In genomic region chr15:79543097-79543496, GRCh38 we compare ENCODE assay signal across 20 cellular contexts.
A peak's percentile ranks its signal among the peaks of the same experiment; 100 is the strongest.
DNase-seq lines count a peak whose midpoint lies in the region; ATAC-seq, FAIRE-seq and TF ChIP-seq lines count a peak whose summit lies in the region.
"Had no signal": no experiment of that assay in that cellular context is flagged by ENCODE, and none has a peak within 500 bp of the region (broad histone marks: within the 10 kb centered on the region; RNA-seq: fewer than 3 reads in every experiment).

No MANE protein-coding gene starts in this region.

- no peaks in the 10 kb centered on the region for H3K79me2 ChIP-seq in K562 (ENCODE audit: control insufficient read depth, insufficient read depth, low read length)

- H3K27me3 Mint-ChIP-seq in progenitor cell of endocrine pancreas, result peaks cover 7% of the 10 kb centered on the region
- peaks cover 4% of the 10 kb centered on the region for H3K27me3 Mint-ChIP-seq in activated naive CD8-positive, alpha-beta T cell treated with anti-CD3 and anti-CD28 coated beads for 36 hours

- H3K27me3 ChIP-seq in GM06990 (replicated peaks; ENCODE audit: control insufficient read depth, insufficient read depth, low read length) (no peaks in the 10 kb centered on the region; the same call in 1 of the 2 replicates), K562 (ENCODE audit: control insufficient read depth in 2 of 2, insufficient read depth in 2 of 2, low read length in 2 of 2) (peaks cover 7 to 10% of the 10 kb centered on the region in 2 experiments; a peak in 3 of 5 replicates)
- H3K27me3 ChIP-seq: Peyer's patch had no signal

- no peaks in the 10 kb centered on the region for H3K9me3 ChIP-seq in K562 (replicated peaks; ENCODE audit: control insufficient read depth, insufficient read depth, low read depth, low read length)
- H3K9me3 ChIP-seq: Peyer's patch had no signal

- H3K4me3 Mint-ChIP-seq in progenitor cell of endocrine pancreas (ENCODE audit: low read depth), result no peak overlapping the region
- no peak overlapping the region for H3K4me3 Mint-ChIP-seq in activated naive CD8-positive, alpha-beta T cell treated with anti-CD3 and anti-CD28 coated beads for 36 hours
- H3K4me3 Mint-ChIP-seq: CD8-positive, alpha-beta T cell; GM23338 had no signal

- H3K4me1 Mint-ChIP-seq in progenitor cell of endocrine pancreas (ENCODE audit: low read depth), result no peaks in the 10 kb centered on the region
- H3K4me1 Mint-ChIP-seq in activated naive CD8-positive, alpha-beta T cell treated with anti-CD3 and anti-CD28 coated beads for 36 hours, result no peaks in the 10 kb centered on the region

- POLR2A ChIA-PET in K562 (lab: Yijun Ruan, JAX), result no interaction called here

- H3K27ac ChIP-seq in K562 (ENCODE audit: extremely low read depth, low read depth, low read length), result no peak overlapping the region
- H3K27ac ChIP-seq: HL-60, Peyer's patch had no signal

- TF ChIP-seq CTCF in GM06990 (IDR thresholded peaks at IDR 0.05; ENCODE audit: insufficient read depth, low read length, poor library complexity, severe bottlenecking) (peak; percentile 6), GM12875 (IDR thresholded peaks at IDR 0.05; ENCODE audit: borderline replicate concordance, insufficient read depth, low read depth, low read length) (0 out of 2 replicates have a peak, but pooled peaks have one; percentile 4), K562 (IDR thresholded peaks at IDR 0.05 in 2 of 3, conservative IDR thresholded peaks at IDR 0.05 in 1 of 3; ENCODE audit: insufficient read depth in 2 of 3, low read depth in 1 of 3, low read length in 3 of 3) (peak in 2 of 3 experiments; percentile 17 to 24; a peak in 1 of 6 replicates), progenitor cell of endocrine pancreas (IDR thresholded peaks at IDR 0.05; ENCODE audit: unreplicated experiment) (peak; percentile 18)

- CTCF ChIA-PET in K562 (lab: Yijun Ruan, JAX; ENCODE audit: low intra/inter-chr PET ratio), result no interaction called here

- TF ChIP-seq RAD21 in K562 (CRISPR knock-in tag; conservative IDR thresholded peaks at IDR 0.05 in 1 of 2, IDR thresholded peaks at IDR 0.05 in 1 of 2), result no peak

- BruUV-seq in K562 (replicated peaks; lab: Mats Ljungman, UMichigan), result no TSS peak

- in situ Hi-C loops in K562 (cut with MboI), result no loop called here

- H3K9ac ChIP-seq in K562 (ENCODE audit: insufficient read depth in 1 of 2, low read depth in 2 of 2, low read length in 2 of 2), result no peak overlapping the region

- DNase-seq in GM06990 (ENCODE audit: extremely low read depth, insufficient read length), result no peak
- DNase-seq in K562 (ENCODE audit: extremely low read depth in 1 of 4, low spot score in 3 of 4), result no peak
- no peak for DNase-seq in progenitor cell of endocrine pancreas (ENCODE audit: low spot score, unreplicated experiment)
- no peak for DNase-seq in erythroblast (lab: John Stamatoyannopoulos, UW)
- no peak for DNase-seq in activated naive CD8-positive, alpha-beta T cell treated with anti-CD3 and anti-CD28 coated beads for 36 hours
- no peak for DNase-seq in NCI-H69 (lab: John Stamatoyannopoulos, UW)
- DNase-seq: C1 segment of cervical spinal cord; CD8-positive, alpha-beta T cell; DND-41; NCI-H1105; NCI-H146; NCI-H2029 treated with DMSO at 0.1 percent for 48 hours; NCI-H226; NCI-H510A treated with DMSO at 0.1 percent for 48 hours; NCI-H82; Peyer's patch had no signal

- no peak for ATAC-seq in K562
- ATAC-seq: CD8-positive, alpha-beta T cell; GM12878; GM23338 had no signal

- peaks cover 3% of the 10 kb centered on the region; the same call in 1 of the 2 replicates for H4K20me1 ChIP-seq in K562 (replicated peaks; ENCODE audit: control insufficient read depth, insufficient read depth, low read length)

- H3K9me3 Mint-ChIP-seq in progenitor cell of endocrine pancreas (ENCODE audit: low read depth), result no peaks in the 10 kb centered on the region
- no peaks in the 10 kb centered on the region for H3K9me3 Mint-ChIP-seq in activated naive CD8-positive, alpha-beta T cell treated with anti-CD3 and anti-CD28 coated beads for 36 hours
- H3K9me3 Mint-ChIP-seq: CD8-positive, alpha-beta T cell; GM23338 had no signal

- no peaks in the 10 kb centered on the region for H3K36me3 Mint-ChIP-seq in progenitor cell of endocrine pancreas (ENCODE audit: insufficient read depth)
- H3K36me3 Mint-ChIP-seq in activated naive CD8-positive, alpha-beta T cell treated with anti-CD3 and anti-CD28 coated beads for 36 hours, result no peaks in the 10 kb centered on the region
- H3K36me3 Mint-ChIP-seq: CD8-positive, alpha-beta T cell had no signal

- no peaks in the 10 kb centered on the region for H3K4me1 ChIP-seq in K562 (replicated peaks in 1 of 2; ENCODE audit: control insufficient read depth in 2 of 2, insufficient read depth in 2 of 2, low read length in 2 of 2)
- H3K4me1 ChIP-seq: Peyer's patch had no signal

- H3K4me3 ChIP-seq in GM06990 (replicated peaks; ENCODE audit: low read depth, low read length) (no peak overlapping the region), GM12875 (ENCODE audit: low read depth, low read length) (no peak overlapping the region), K562 (no peak overlapping the region)
- H3K4me3 ChIP-seq: GM12878, GM23338, Peyer's patch had no signal

- TF ChIP-seq POLR2A in K562 (conservative IDR thresholded peaks at IDR 0.05) (no peak), erythroblast (IDR thresholded peaks at IDR 0.05; ENCODE audit: low read length) (no peak)

- FAIRE-seq in K562 (lab: Jason Lieb, UNC), result no peak
- FAIRE-seq: GM12878 had no signal

- no peaks in the 10 kb centered on the region for H3K36me3 ChIP-seq in GM06990 (ENCODE audit: control insufficient read depth, insufficient read depth, low read length)
- H3K36me3 ChIP-seq in K562 (ENCODE audit: control insufficient read depth, insufficient read depth, low read length), result no peaks in the 10 kb centered on the region
- H3K36me3 ChIP-seq: Peyer's patch had no signal

- H2AFZ ChIP-seq in K562 (ENCODE audit: low read depth, low read length), result no peak overlapping the region
- H2AFZ ChIP-seq: GM23338 had no signal

- intact Hi-C loops in K562 (cut with micrococcal nuclease), result no loop called here

- no peak overlapping the region for H3K4me2 ChIP-seq in K562 (ENCODE audit: insufficient read depth, low read length)
- H3K4me2 ChIP-seq: GM23338 had no signal

- no peak for TF ChIP-seq EP300 in K562 (IDR thresholded peaks at IDR 0.05; ENCODE audit: low read length)

- no peak overlapping the region for H3K27ac Mint-ChIP-seq in progenitor cell of endocrine pancreas
- no peak overlapping the region for H3K27ac Mint-ChIP-seq in activated naive CD8-positive, alpha-beta T cell treated with anti-CD3 and anti-CD28 coated beads for 36 hours
- H3K27ac Mint-ChIP-seq: CD8-positive, alpha-beta T cell; GM23338 had no signal

- H3K9me1 ChIP-seq in K562 (ENCODE audit: control insufficient read depth, insufficient read depth, low read length), result peaks cover 3% of the 10 kb centered on the region

TF ChIP-seq in K562, 482 proteins besides CTCF, POLR2A, EP300 and RAD21 (continues in another document):
- TF ChIP-seq CBX3 (IDR thresholded peaks at IDR 0.05; ENCODE audit: borderline replicate concordance in 1 of 2, low read length in 2 of 2) (no peak), CHCHD3 (CRISPR knock-in tag; IDR thresholded peaks at IDR 0.05) (no peak), ATF4 (CRISPR knock-in tag; IDR thresholded peaks at IDR 0.05) (no peak), TBP (optimal IDR thresholded peaks at IDR 0.05; ENCODE audit: low read depth, low read length) (no peak), TOE1 (IDR thresholded peaks at IDR 0.05; ENCODE audit: borderline replicate concordance) (no peak), TOE1 (CRISPR knock-in tag; IDR thresholded peaks at IDR 0.05; ENCODE audit: borderline replicate concordance, low read depth) (no peak), PTTG1 (tag; IDR thresholded peaks at IDR 0.05; ENCODE audit: low read depth) (no peak)
